In genomic region chr2:111977240-111977639, GRCh38 we compare ENCODE assay signal across 15 cellular contexts.
DNase-seq lines count a peak whose midpoint lies in the region; ATAC-seq and TF ChIP-seq lines count a peak whose summit lies in the region.
"Had no signal": no experiment of that assay in that cellular context is flagged by ENCODE, and none has a peak within 500 bp of the region (broad histone marks: within the 10 kb centered on the region; RNA-seq: fewer than 3 reads in every experiment).

No MANE protein-coding gene starts in this region.

- no peak overlapping the region for H3K27ac ChIP-seq in HEK293 (ENCODE audit: extremely low read depth, low read depth, low read length)
- H3K27ac ChIP-seq in Panc1 (ENCODE audit: low read length): peak overlapping the region; percentile 2; the same call in 1 of the 2 replicates

- H3K4me3 Mint-ChIP-seq in endothelial cell (ENCODE audit: unreplicated experiment): peak overlapping the region; percentile 26
- H3K4me3 Mint-ChIP-seq: CD4-positive, alpha-beta memory T cell; GM23338 had no signal

- peaks cover 12% of the 10 kb centered on the region for H3K4me1 Mint-ChIP-seq in endothelial cell (ENCODE audit: unreplicated experiment)
- H3K4me1 Mint-ChIP-seq: GM23338 had no signal

- ATAC-seq in Panc1 (no peak), GM19328 (IDR thresholded peaks at IDR 0.05; ENCODE audit: unreplicated experiment) (no peak)
- ATAC-seq: GM12878, GM23338 had no signal

- H3K4me3 ChIP-seq in HEK293 (ENCODE audit: low read depth, low read length) (no peak overlapping the region), Panc1 (ENCODE audit: low read depth in 2 of 2, low read length in 2 of 2) (no peak overlapping the region)
- H3K4me3 ChIP-seq: GM12878, GM23338, HAP-1 had no signal

- H3K27ac Mint-ChIP-seq in endothelial cell (ENCODE audit: unreplicated experiment): no peak overlapping the region
- H3K27ac Mint-ChIP-seq: CD4-positive, alpha-beta memory T cell; GM23338 had no signal

- no TSS peak for BruUV-seq in Panc1 (replicated peaks; lab: Mats Ljungman, UMichigan)

- TF ChIP-seq CTCF in HEK293 (tag by site-specific recombination; IDR thresholded peaks at IDR 0.05) (no peak), Panc1 (IDR thresholded peaks at IDR 0.05) (no peak), endothelial cell (IDR thresholded peaks at IDR 0.05; ENCODE audit: unreplicated experiment) (no peak)

- DNase-seq in Panc1 (ENCODE audit: low read depth, low spot score): no peak
- DNase-seq in endothelial cell (ENCODE audit: low spot score): no peak
- DNase-seq in NCI-H1417 treated with DMSO at 0.1 percent for 48 hours (lab: John Stamatoyannopoulos, UW): no peak
- DNase-seq in inferior parietal cortex (ENCODE audit: extremely low spot score): no peak
- DNase-seq: C1 segment of cervical spinal cord; CD4-positive, alpha-beta memory T cell; COR-L47; DMS153; EL; GDM1 had no signal

- in situ Hi-C loops in Panc1 (cut with HindIII; ENCODE audit: low pct_unique_long_range_greater_than_20kb, low sequenced_read_pairs): no loop called here

- H3K9me3 ChIP-seq in HEK293 (ENCODE audit: control insufficient read depth, insufficient read depth, low read depth, low read length) (no peaks in the 10 kb centered on the region), Panc1 (ENCODE audit: control insufficient read depth, insufficient read depth, low read depth, low read length) (peaks cover 9% of the 10 kb centered on the region)
- H3K9me3 ChIP-seq: HAP-1 had no signal

- POLR2A ChIA-PET in HEK293 (lab: Yijun Ruan, JAX) (no interaction called here), Panc1 (lab: Charles Lee) (no interaction called here)

- H3K36me3 Mint-ChIP-seq in endothelial cell (ENCODE audit: low read depth, unreplicated experiment): peaks cover 30% of the 10 kb centered on the region

- peaks cover 4% of the 10 kb centered on the region for H3K27me3 Mint-ChIP-seq in endothelial cell (ENCODE audit: unreplicated experiment)

- H3K4me1 ChIP-seq in HEK293 (ENCODE audit: control insufficient read depth, insufficient read depth, low read length) (no peaks in the 10 kb centered on the region; the same call in 1 of the 2 replicates), Panc1 (ENCODE audit: control insufficient read depth, insufficient read depth, low read length) (peaks cover 33% of the 10 kb centered on the region)

- no peaks in the 10 kb centered on the region for H3K9me3 Mint-ChIP-seq in endothelial cell (ENCODE audit: unreplicated experiment)

- CTCF ChIA-PET in HEK293 (lab: Yijun Ruan, JAX) (no interaction called here), Panc1 (lab: Charles Lee) (no interaction called here)

- H3K36me3 ChIP-seq in HEK293 (ENCODE audit: control insufficient read depth in 2 of 2, insufficient read depth in 1 of 2, low read length in 2 of 2) (peaks cover 7 to 25% of the 10 kb centered on the region in 2 experiments), Panc1 (ENCODE audit: control insufficient read depth, insufficient read depth, low read length) (peaks cover 3% of the 10 kb centered on the region; the same call in 1 of the 2 replicates)

- no peaks in the 10 kb centered on the region for H3K27me3 ChIP-seq in Panc1 (ENCODE audit: control insufficient read depth, insufficient read depth, low read length)

- intact Hi-C loops in Panc1 (cut with micrococcal nuclease; ENCODE audit: unreplicated experiment): no loop called here

TF ChIP-seq in HEK293, 187 proteins besides CTCF, POLR2A, EP300 and RAD21:
- TF ChIP-seq ZEB2 (tag by site-specific recombination; IDR thresholded peaks at IDR 0.05) (no peak), TSHZ1 (tag by site-specific recombination; IDR thresholded peaks at IDR 0.05; ENCODE audit: borderline replicate concordance) (no peak), ZNF791 (tag by site-specific recombination; IDR thresholded peaks at IDR 0.05) (peak; percentile 96), ZNF112 (tag by site-specific recombination; IDR thresholded peaks at IDR 0.05) (no peak), SETDB1 (IDR thresholded peaks at IDR 0.05; ENCODE audit: insufficient read length, low read length) (peak; percentile 92)
